ENCODE assay signal across 8 cellular contexts in genomic region chr20:63272105-63273078, GRCh38. TPM values are rescaled to one million over a fixed set of nuclear protein-coding genes. Genes with fewer than 3 reads are reported as not detected.
DNase-seq lines count a peak whose midpoint lies in the region; ATAC-seq and TF ChIP-seq lines count a peak whose summit lies in the region.

TSS of gene ARFGAP1 (plus strand) at chr20:63272813. CDS start at chr20:63275581, 2,768 bp downstream.

- DNase-seq in HK-2 (ENCODE audit: unreplicated experiment): peak; percentile 93
- peak; percentile 63 for DNase-seq in NCI-H82 treated with DMSO at 0.1 percent for 48 hours (lab: John Stamatoyannopoulos, UW; ENCODE audit: unreplicated experiment)
- peak; percentile 93 for DNase-seq in activated CD8-positive, alpha-beta T cell treated with anti-CD3 and anti-CD28 coated beads, Interleukin-2, amount 10 ng/mL, durations not matched to agents 7 days and 5 days
- DNase-seq in effector CD4-positive, alpha-beta T cell: peak; percentile 83
- peak; percentile 91 to 95 for DNase-seq in lung microvascular endothelial cell (ENCODE audit: low read depth in 2 of 2)
- DNase-seq in stimulated activated CD4-positive, alpha-beta T cell treated with anti-CD3 and anti-CD28 coated beads, TNF-alpha, amount 100 ng/mL, for 4 hours (ENCODE audit: low read depth in 3 of 3): peak; percentile 76 to 87 (median 78)

- POLR2A ChIA-PET in activated CD8-positive, alpha-beta T cell treated with anti-CD3 and anti-CD28 coated beads, Interleukin-2, amount 10 ng/mL, durations not matched to agents 7 days and 5 days (lab: Charles Lee): interaction anchor here (1.5 to 1.7 kb wide), 2 partner anchors 11 to 57 kb away, joined by 4 to 7 read pairs; no protein-coding TSS in a partner anchor

- H3K27me3 Mint-ChIP-seq in activated CD8-positive, alpha-beta T cell treated with anti-CD3 and anti-CD28 coated beads, Interleukin-2, amount 10 ng/mL, durations not matched to agents 7 days and 5 days (ENCODE audit: low read depth): no peaks in the 10 kb centered on the region

- peaks cover 3% of the 10 kb centered on the region for H3K36me3 Mint-ChIP-seq in activated CD8-positive, alpha-beta T cell treated with anti-CD3 and anti-CD28 coated beads, Interleukin-2, amount 10 ng/mL, durations not matched to agents 7 days and 5 days (ENCODE audit: low read depth)

- peak within 1 kb of the TSS; percentile 86 for H3K4me3 Mint-ChIP-seq in activated CD8-positive, alpha-beta T cell treated with anti-CD3 and anti-CD28 coated beads, Interleukin-2, amount 10 ng/mL, durations not matched to agents 7 days and 5 days

- peaks cover 25% of the 10 kb centered on the region for H3K4me1 Mint-ChIP-seq in activated CD8-positive, alpha-beta T cell treated with anti-CD3 and anti-CD28 coated beads, Interleukin-2, amount 10 ng/mL, durations not matched to agents 7 days and 5 days (ENCODE audit: low read depth)

- peak within 1 kb of the TSS; percentile 86 for H3K27ac ChIP-seq in C4-2B

- H3K27ac Mint-ChIP-seq in activated CD8-positive, alpha-beta T cell treated with anti-CD3 and anti-CD28 coated beads, Interleukin-2, amount 10 ng/mL, durations not matched to agents 7 days and 5 days: peak within 1 kb of the TSS; percentile 84

- no peaks in the 10 kb centered on the region for H3K9me3 Mint-ChIP-seq in activated CD8-positive, alpha-beta T cell treated with anti-CD3 and anti-CD28 coated beads, Interleukin-2, amount 10 ng/mL, durations not matched to agents 7 days and 5 days (ENCODE audit: insufficient read depth)

- CTCF ChIA-PET in activated CD8-positive, alpha-beta T cell treated with anti-CD3 and anti-CD28 coated beads, Interleukin-2, amount 10 ng/mL, durations not matched to agents 7 days and 5 days (lab: Charles Lee): interaction anchor here (1.1 to 1.9 kb wide), 3 partner anchors 12 to 49 kb away, joined by 4 to 7 read pairs (median 4); no protein-coding TSS in a partner anchor

- peak; percentile 85 for ATAC-seq in GM19397 (IDR thresholded peaks at IDR 0.05; ENCODE audit: unreplicated experiment)
- ATAC-seq in activated CD8-positive, alpha-beta T cell treated with anti-CD3 and anti-CD28 coated beads, Interleukin-2, amount 10 ng/mL, durations not matched to agents 7 days and 5 days: peak; percentile 96

- TF ChIP-seq CTCF in C4-2B (conservative IDR thresholded peaks at IDR 0.05): no peak

RNA-seq across cellular contexts. Expression of gene ARFGAP1, which starts in this region (rescaled TPM):
- total RNA-seq in activated CD8-positive, alpha-beta T cell treated with anti-CD3 and anti-CD28 coated beads, Interleukin-2, amount 10 ng/mL, durations not matched to agents 7 days and 5 days: 10 to 100 TPM; 68.7 to 75.6 TPM
- 29.2 and 43.1 TPM in 2 replicates for total RNA-seq in lung microvascular endothelial cell

Comparison
In these comparisons a context has a peak if more than half of its experiments do, and no peak if none do; other contexts are left out.
1. Peak in every context shown above with its lines: DNase-seq, ATAC-seq and H3K27ac ChIP-seq.